Comparison of ENCODE assay signal across 1 cellular context in the genomic region with DNA sequence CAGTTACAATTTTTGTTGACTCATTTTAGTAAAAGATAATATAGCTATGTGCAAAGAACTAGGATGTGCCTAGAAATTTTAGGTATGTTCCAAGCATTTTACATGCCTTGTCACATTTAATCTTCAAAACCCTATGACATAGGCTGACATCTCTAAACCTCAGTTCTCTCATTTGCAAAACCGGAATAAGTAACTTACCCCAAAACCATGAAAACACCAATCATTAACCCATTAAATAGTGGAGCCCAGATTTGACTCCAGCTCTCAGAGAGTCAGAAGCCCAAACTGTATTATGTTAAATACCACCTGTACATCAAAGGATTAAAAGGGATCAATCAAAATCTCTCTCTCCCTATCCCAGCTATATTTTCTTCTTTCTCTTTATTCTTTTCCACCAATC.
TF ChIP-seq lines count a peak whose summit lies in the region.

No MANE protein-coding gene starts in this region.

TF ChIP-seq in GM23338, 12 proteins besides CTCF, POLR2A, EP300 and RAD21:
- TF ChIP-seq, protein P1, sequence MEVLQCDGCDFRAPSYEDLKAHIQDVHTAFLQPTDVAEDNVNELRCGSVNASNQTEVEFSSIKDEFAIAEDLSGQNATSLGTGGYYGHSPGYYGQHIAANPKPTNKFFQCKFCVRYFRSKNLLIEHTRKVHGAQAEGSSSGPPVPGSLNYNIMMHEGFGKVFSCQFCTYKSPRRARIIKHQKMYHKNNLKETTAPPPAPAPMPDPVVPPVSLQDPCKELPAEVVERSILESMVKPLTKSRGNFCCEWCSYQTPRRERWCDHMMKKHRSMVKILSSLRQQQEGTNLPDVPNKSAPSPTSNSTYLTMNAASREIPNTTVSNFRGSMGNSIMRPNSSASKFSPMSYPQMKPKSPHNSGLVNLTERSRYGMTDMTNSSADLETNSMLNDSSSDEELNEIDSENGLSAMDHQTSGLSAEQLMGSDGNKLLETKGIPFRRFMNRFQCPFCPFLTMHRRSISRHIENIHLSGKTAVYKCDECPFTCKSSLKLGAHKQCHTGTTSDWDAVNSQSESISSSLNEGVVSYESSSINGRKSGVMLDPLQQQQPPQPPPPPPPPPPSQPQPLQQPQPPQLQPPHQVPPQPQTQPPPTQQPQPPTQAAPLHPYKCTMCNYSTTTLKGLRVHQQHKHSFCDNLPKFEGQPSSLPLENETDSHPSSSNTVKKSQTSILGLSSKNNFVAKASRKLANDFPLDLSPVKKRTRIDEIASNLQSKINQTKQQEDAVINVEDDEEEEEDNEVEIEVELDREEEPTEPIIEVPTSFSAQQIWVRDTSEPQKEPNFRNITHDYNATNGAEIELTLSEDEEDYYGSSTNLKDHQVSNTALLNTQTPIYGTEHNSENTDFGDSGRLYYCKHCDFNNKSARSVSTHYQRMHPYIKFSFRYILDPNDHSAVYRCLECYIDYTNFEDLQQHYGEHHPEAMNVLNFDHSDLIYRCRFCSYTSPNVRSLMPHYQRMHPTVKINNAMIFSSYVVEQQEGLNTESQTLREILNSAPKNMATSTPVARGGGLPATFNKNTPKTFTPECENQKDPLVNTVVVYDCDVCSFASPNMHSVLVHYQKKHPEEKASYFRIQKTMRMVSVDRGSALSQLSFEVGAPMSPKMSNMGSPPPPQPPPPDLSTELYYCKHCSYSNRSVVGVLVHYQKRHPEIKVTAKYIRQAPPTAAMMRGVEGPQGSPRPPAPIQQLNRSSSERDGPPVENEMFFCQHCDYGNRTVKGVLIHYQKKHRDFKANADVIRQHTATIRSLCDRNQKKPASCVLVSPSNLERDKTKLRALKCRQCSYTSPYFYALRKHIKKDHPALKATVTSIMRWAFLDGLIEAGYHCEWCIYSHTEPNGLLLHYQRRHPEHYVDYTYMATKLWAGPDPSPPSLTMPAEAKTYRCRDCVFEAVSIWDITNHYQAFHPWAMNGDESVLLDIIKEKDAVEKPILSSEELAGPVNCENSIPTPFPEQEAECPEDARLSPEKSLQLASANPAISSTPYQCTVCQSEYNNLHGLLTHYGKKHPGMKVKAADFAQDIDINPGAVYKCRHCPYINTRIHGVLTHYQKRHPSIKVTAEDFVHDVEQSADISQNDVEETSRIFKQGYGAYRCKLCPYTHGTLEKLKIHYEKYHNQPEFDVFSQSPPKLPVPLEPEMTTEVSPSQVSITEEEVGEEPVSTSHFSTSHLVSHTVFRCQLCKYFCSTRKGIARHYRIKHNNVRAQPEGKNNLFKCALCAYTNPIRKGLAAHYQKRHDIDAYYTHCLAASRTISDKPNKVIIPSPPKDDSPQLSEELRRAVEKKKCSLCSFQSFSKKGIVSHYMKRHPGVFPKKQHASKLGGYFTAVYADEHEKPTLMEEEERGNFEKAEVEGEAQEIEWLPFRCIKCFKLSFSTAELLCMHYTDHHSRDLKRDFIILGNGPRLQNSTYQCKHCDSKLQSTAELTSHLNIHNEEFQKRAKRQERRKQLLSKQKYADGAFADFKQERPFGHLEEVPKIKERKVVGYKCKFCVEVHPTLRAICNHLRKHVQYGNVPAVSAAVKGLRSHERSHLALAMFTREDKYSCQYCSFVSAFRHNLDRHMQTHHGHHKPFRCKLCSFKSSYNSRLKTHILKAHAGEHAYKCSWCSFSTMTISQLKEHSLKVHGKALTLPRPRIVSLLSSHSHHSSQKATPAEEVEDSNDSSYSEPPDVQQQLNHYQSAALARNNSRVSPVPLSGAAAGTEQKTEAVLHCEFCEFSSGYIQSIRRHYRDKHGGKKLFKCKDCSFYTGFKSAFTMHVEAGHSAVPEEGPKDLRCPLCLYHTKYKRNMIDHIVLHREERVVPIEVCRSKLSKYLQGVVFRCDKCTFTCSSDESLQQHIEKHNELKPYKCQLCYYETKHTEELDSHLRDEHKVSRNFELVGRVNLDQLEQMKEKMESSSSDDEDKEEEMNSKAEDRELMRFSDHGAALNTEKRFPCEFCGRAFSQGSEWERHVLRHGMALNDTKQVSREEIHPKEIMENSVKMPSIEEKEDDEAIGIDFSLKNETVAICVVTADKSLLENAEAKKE (CRISPR knock-in tag; IDR thresholded peaks at IDR 0.05) = no peak
- TF ChIP-seq NANOG (IDR thresholded peaks at IDR 0.05; ENCODE audit: borderline replicate concordance) = no peak
- TF ChIP-seq EZH2 (IDR thresholded peaks at IDR 0.05; ENCODE audit: low read depth, unreplicated experiment) = no peak
